Comparison of ENCODE assay signal across 21 cellular contexts in genomic region chr6:157445277-157445676, GRCh38.
DNase-seq lines count a peak whose midpoint lies in the region; ATAC-seq and TF ChIP-seq lines count a peak whose summit lies in the region.
"Had no signal": no experiment of that assay in that cellular context is flagged by ENCODE, and none has a peak within 500 bp of the region (broad histone marks: within the 10 kb centered on the region; RNA-seq: fewer than 3 reads in every experiment).

No MANE protein-coding gene starts in this region.

- H3K4me1 ChIP-seq in psoas muscle (peaks cover 6% of the 10 kb centered on the region), vagina (no peaks in the 10 kb centered on the region)

- TF ChIP-seq POLR2A in vagina (IDR thresholded peaks at IDR 0.05) = no peak

- H3K36me3 ChIP-seq in psoas muscle (ENCODE audit: insufficient read depth in 1 of 2, low read depth in 1 of 2) (no peaks in the 10 kb centered on the region), vagina (no peaks in the 10 kb centered on the region)

- 40 to 63% (median 41%) methylated on average over 5 of the region's 5 CpGs for WGBS in psoas muscle, 3 donors

- H3K27ac ChIP-seq in psoas muscle (no peak overlapping the region), vagina (peak overlapping the region; percentile 8)

- DNase-seq in left ventricle myocardium superior (no peak), left cardiac atrium (no peak), fibroblast of peridontal ligament (ENCODE audit: extremely low read depth) (peak; percentile 16), psoas muscle (no peak), vagina (ENCODE audit: extremely low spot score in 2 of 2) (no peak), NCI-H146 (lab: John Stamatoyannopoulos, UW) (no peak)
- DNase-seq: 8988T, AML-193, DMS53, GDM1, GOT3, HCEC 1CT, Karpas-422, NCI-H1417, NCI-H187, NCI-H446, NCI-H526, OCI-M1, SHP77 had no signal

- H3K9me3 ChIP-seq in psoas muscle (no peaks in the 10 kb centered on the region), vagina (no peaks in the 10 kb centered on the region)

- ATAC-seq in left ventricle myocardium superior = peak; percentile 21
- no peak for ATAC-seq in left cardiac atrium
- peak in 2 of 4 donors; percentile 34 to 52 for ATAC-seq in psoas muscle
- ATAC-seq in HG02759 (IDR thresholded peaks at IDR 0.05; ENCODE audit: unreplicated experiment) = no peak
- no peak for ATAC-seq in GM18861 (IDR thresholded peaks at IDR 0.05; ENCODE audit: unreplicated experiment)

- H3K4me3 ChIP-seq in psoas muscle (peak overlapping the region; percentile 15), vagina (no peak overlapping the region)

- intact Hi-C loops in left ventricle myocardium superior (cut with micrococcal nuclease) (no loop called here), left cardiac atrium (cut with DNase I) (no loop called here), psoas muscle (cut with DNase I) (no loop called here), vagina (cut with DNase I) (no loop called here)

- TF ChIP-seq CTCF in psoas muscle (IDR thresholded peaks at IDR 0.05) = no peak
- TF ChIP-seq CTCF in vagina (IDR thresholded peaks at IDR 0.05) = no peak

- H3K27me3 ChIP-seq in psoas muscle (ENCODE audit: insufficient read depth in 3 of 3, low read length in 2 of 3) = no peaks in the 10 kb centered on the region
- no peaks in the 10 kb centered on the region for H3K27me3 ChIP-seq in vagina
